Comparison of ENCODE assay signal across 36 cellular contexts in genomic region chr10:93570383-93570782, GRCh38. TPM values are rescaled to one million over a fixed set of nuclear protein-coding genes. Genes with fewer than 3 reads are reported as not detected.
"Had no signal": no experiment of that assay in that cellular context is flagged by ENCODE, and none has a peak within 500 bp of the region (broad histone marks: within the 10 kb centered on the region; RNA-seq: fewer than 3 reads in every experiment).

No MANE protein-coding gene starts in this region.

- ATAC-seq: activated naive CD4-positive, alpha-beta T cell treated with anti-CD3 and anti-CD28 coated beads, Interleukin-2, amount 50 U/mL, for 72 hours; activated T-cell treated with anti-CD3 and anti-CD28 coated beads, Interleukin-2, amount 50 U/mL, for 72 hours; gastroesophageal sphincter; T-helper 17 cell had no signal

- H3K9me3 ChIP-seq: ascending aorta, breast epithelium, colonic mucosa, esophagus squamous epithelium, gastroesophageal sphincter had no signal

- H3K4me3 ChIP-seq: ascending aorta, breast epithelium, cardiac muscle cell, esophagus squamous epithelium, gastroesophageal sphincter had no signal

- H3K4me1 Mint-ChIP-seq: brain had no signal

- H3K36me3 Mint-ChIP-seq: activated naive CD4-positive, alpha-beta T cell treated with anti-CD3 and anti-CD28 coated beads, Interleukin-2, amount 10 ng/mL, durations not matched to agents 7 days and 5 days; activated naive CD4-positive, alpha-beta T cell treated with anti-CD3 and anti-CD28 coated beads, Interleukin-2, amount 50 U/mL, for 72 hours; activated naive CD8-positive, alpha-beta T cell treated with anti-CD3 and anti-CD28 coated beads, Interleukin-2, amount 10 ng/mL, durations not matched to agents 7 days and 5 days; brain had no signal

- H3K27me3 ChIP-seq: ascending aorta, colonic mucosa had no signal

- H3K4me3 Mint-ChIP-seq: activated CD4-positive, alpha-beta memory T cell treated with anti-CD3 and anti-CD28 coated beads, Interleukin-2, amount 10 ng/mL, durations not matched to agents 7 days and 5 days; activated CD4-positive, alpha-beta T cell treated with anti-CD3 and anti-CD28 coated beads, Interleukin-2, amount 10 ng/mL, durations not matched to agents 7 days and 5 days; activated naive CD4-positive, alpha-beta T cell treated with anti-CD3 and anti-CD28 coated beads, Interleukin-2, amount 10 ng/mL, durations not matched to agents 7 days and 5 days; activated naive CD8-positive, alpha-beta T cell treated with anti-CD3 and anti-CD28 coated beads, Interleukin-2, amount 10 ng/mL, durations not matched to agents 7 days and 5 days; activated T-cell treated with anti-CD3 and anti-CD28 coated beads, Interleukin-2, amount 50 U/mL, for 24 hours; activated T-cell treated with anti-CD3 and anti-CD28 coated beads, Interleukin-2, amount 50 U/mL, for 72 hours; brain; T-helper 17 cell; T-helper 2 cell treated with Interferon-gamma antibody and Interleukin-4, amounts not matched to agents 5 μg/mL and 100 μg/mL, for 36 hours had no signal

- DNase-seq: activated CD4-positive, alpha-beta memory T cell treated with anti-CD3 and anti-CD28 coated beads, Interleukin-2, amount 10 ng/mL, durations not matched to agents 7 days and 5 days; activated CD4-positive, alpha-beta T cell treated with anti-CD3 and anti-CD28 coated beads for 1 hour; activated CD4-positive, alpha-beta T cell treated with anti-CD3 and anti-CD28 coated beads for 4 hours; activated CD4-positive, alpha-beta T cell treated with anti-CD3 and anti-CD28 coated beads, Interleukin-2, amount 10 ng/mL, durations not matched to agents 7 days and 5 days; activated CD4-positive, alpha-beta T cell treated with anti-CD3 and anti-CD28 coated beads, Interleukin-2, amount 50 U/mL, for 4 hours; activated CD8-positive, alpha-beta memory T cell treated with anti-CD3 and anti-CD28 coated beads, Interleukin-2, amount 50 U/mL, for 48 hours; activated gamma-delta T cell; activated naive CD4-positive, alpha-beta T cell; activated naive CD4-positive, alpha-beta T cell treated with anti-CD3 and anti-CD28 coated beads, Interleukin-2, amount 10 ng/mL, durations not matched to agents 7 days and 5 days; activated naive CD8-positive, alpha-beta T cell treated with anti-CD3 and anti-CD28 coated beads, Interleukin-2, amount 10 ng/mL, durations not matched to agents 7 days and 5 days; activated T-cell treated with anti-CD3 and anti-CD28 coated beads for 4 hours; activated T-cell treated with anti-CD3 and anti-CD28 coated beads, Interleukin-2, amount 50 U/mL, for 24 hours; activated T-cell treated with anti-CD3 and anti-CD28 coated beads, Interleukin-2, amount 50 U/mL, for 72 hours; central memory CD4-positive, alpha-beta T cell; cerebellar nuclear complex; colonic mucosa; effector CD8-positive, alpha-beta T cell; esophagus squamous epithelium; foreskin melanocyte; T-helper 1 cell; T-helper 17 cell; T1000 had no signal

- H3K27ac Mint-ChIP-seq: activated CD4-positive, alpha-beta memory T cell treated with anti-CD3 and anti-CD28 coated beads, Interleukin-2, amount 10 ng/mL, durations not matched to agents 7 days and 5 days; activated CD4-positive, alpha-beta T cell treated with anti-CD3 and anti-CD28 coated beads, Interleukin-2, amount 10 ng/mL, durations not matched to agents 7 days and 5 days; activated naive CD4-positive, alpha-beta T cell treated with anti-CD3 and anti-CD28 coated beads, Interleukin-2, amount 10 ng/mL, durations not matched to agents 7 days and 5 days; activated naive CD4-positive, alpha-beta T cell treated with anti-CD3 and anti-CD28 coated beads, Interleukin-2, amount 50 U/mL, for 72 hours; activated naive CD8-positive, alpha-beta T cell treated with anti-CD3 and anti-CD28 coated beads, Interleukin-2, amount 10 ng/mL, durations not matched to agents 7 days and 5 days; activated T-cell treated with anti-CD3 and anti-CD28 coated beads, Interleukin-2, amount 50 U/mL, for 24 hours; activated T-cell treated with anti-CD3 and anti-CD28 coated beads, Interleukin-2, amount 50 U/mL, for 72 hours; brain; T-helper 17 cell; T-helper 2 cell treated with Interferon-gamma antibody and Interleukin-4, amounts not matched to agents 5 μg/mL and 100 μg/mL, for 36 hours had no signal

- H3K27ac ChIP-seq: ascending aorta, breast epithelium, cardiac muscle cell, epithelial cell of prostate, esophagus squamous epithelium, gastroesophageal sphincter had no signal

- H3K36me3 ChIP-seq: ascending aorta, breast epithelium, cardiac muscle cell, colonic mucosa, esophagus squamous epithelium, gastroesophageal sphincter had no signal

- H3K9me3 Mint-ChIP-seq: activated CD4-positive, alpha-beta memory T cell treated with anti-CD3 and anti-CD28 coated beads, Interleukin-2, amount 10 ng/mL, durations not matched to agents 7 days and 5 days; activated CD4-positive, alpha-beta T cell treated with anti-CD3 and anti-CD28 coated beads, Interleukin-2, amount 10 ng/mL, durations not matched to agents 7 days and 5 days; activated naive CD4-positive, alpha-beta T cell treated with anti-CD3 and anti-CD28 coated beads, Interleukin-2, amount 10 ng/mL, durations not matched to agents 7 days and 5 days; activated naive CD4-positive, alpha-beta T cell treated with anti-CD3 and anti-CD28 coated beads, Interleukin-2, amount 50 U/mL, for 72 hours; activated naive CD8-positive, alpha-beta T cell treated with anti-CD3 and anti-CD28 coated beads, Interleukin-2, amount 10 ng/mL, durations not matched to agents 7 days and 5 days; activated T-cell treated with anti-CD3 and anti-CD28 coated beads, Interleukin-2, amount 50 U/mL, for 24 hours; activated T-cell treated with anti-CD3 and anti-CD28 coated beads, Interleukin-2, amount 50 U/mL, for 72 hours; T-helper 2 cell treated with Interferon-gamma antibody and Interleukin-4, amounts not matched to agents 5 μg/mL and 100 μg/mL, for 36 hours had no signal

RNA-seq across cellular contexts. Expression of gene FFAR4, which starts 3.9 kb away (rescaled TPM):
- total RNA-seq: activated CD4-positive, alpha-beta memory T cell treated with anti-CD3 and anti-CD28 coated beads, Interleukin-2, amount 10 ng/mL, durations not matched to agents 7 days and 5 days; activated CD4-positive, alpha-beta T cell treated with anti-CD3 and anti-CD28 coated beads, Interleukin-2, amount 10 ng/mL, durations not matched to agents 7 days and 5 days; activated naive CD4-positive, alpha-beta T cell treated with anti-CD3 and anti-CD28 coated beads, Interleukin-2, amount 50 U/mL, for 72 hours; activated naive CD8-positive, alpha-beta T cell treated with anti-CD3 and anti-CD28 coated beads, Interleukin-2, amount 10 ng/mL, durations not matched to agents 7 days and 5 days; activated T-cell treated with anti-CD3 and anti-CD28 coated beads, Interleukin-2, amount 50 U/mL, for 72 hours; ascending aorta; cardiac muscle cell; dermis microvascular lymphatic vessel endothelial cell; endothelial cell of umbilical vein; fibroblast of lung; fibroblast of villous mesenchyme; gastroesophageal sphincter; glomerular endothelial cell; T-helper 17 cell had no signal
- polyA plus RNA-seq: cardiac muscle cell, endothelial cell of umbilical vein, fibroblast of lung had no signal

RNA-seq across cellular contexts. Expression of gene RBP4, which starts 30.7 kb away (rescaled TPM):
- total RNA-seq: activated CD4-positive, alpha-beta memory T cell treated with anti-CD3 and anti-CD28 coated beads, Interleukin-2, amount 10 ng/mL, durations not matched to agents 7 days and 5 days; activated CD4-positive, alpha-beta T cell treated with anti-CD3 and anti-CD28 coated beads, Interleukin-2, amount 10 ng/mL, durations not matched to agents 7 days and 5 days; activated naive CD4-positive, alpha-beta T cell treated with anti-CD3 and anti-CD28 coated beads, Interleukin-2, amount 50 U/mL, for 72 hours; activated naive CD8-positive, alpha-beta T cell treated with anti-CD3 and anti-CD28 coated beads, Interleukin-2, amount 10 ng/mL, durations not matched to agents 7 days and 5 days; activated T-cell treated with anti-CD3 and anti-CD28 coated beads, Interleukin-2, amount 50 U/mL, for 72 hours; cardiac muscle cell; dermis microvascular lymphatic vessel endothelial cell; endothelial cell of umbilical vein; fibroblast of lung; fibroblast of villous mesenchyme; glomerular endothelial cell; T-helper 17 cell had no signal
- polyA plus RNA-seq: endothelial cell of umbilical vein had no signal

RNA-seq across cellular contexts. Expression of gene PDE6C, which starts 42.0 kb away (rescaled TPM):
- total RNA-seq: activated CD4-positive, alpha-beta memory T cell treated with anti-CD3 and anti-CD28 coated beads, Interleukin-2, amount 10 ng/mL, durations not matched to agents 7 days and 5 days; activated CD4-positive, alpha-beta T cell treated with anti-CD3 and anti-CD28 coated beads, Interleukin-2, amount 10 ng/mL, durations not matched to agents 7 days and 5 days; activated naive CD4-positive, alpha-beta T cell treated with anti-CD3 and anti-CD28 coated beads, Interleukin-2, amount 50 U/mL, for 72 hours; activated naive CD8-positive, alpha-beta T cell treated with anti-CD3 and anti-CD28 coated beads, Interleukin-2, amount 10 ng/mL, durations not matched to agents 7 days and 5 days; activated T-cell treated with anti-CD3 and anti-CD28 coated beads, Interleukin-2, amount 50 U/mL, for 72 hours; ascending aorta; breast epithelium; cardiac muscle cell; colonic mucosa; dermis microvascular lymphatic vessel endothelial cell; endothelial cell of umbilical vein; esophagus squamous epithelium; fibroblast of lung; fibroblast of villous mesenchyme; gastroesophageal sphincter; glomerular endothelial cell; T-helper 17 cell had no signal
- polyA plus RNA-seq: endothelial cell of umbilical vein, esophagus, fibroblast of lung had no signal
